9 cellular contexts compared by ENCODE assay signal in the genomic region with DNA sequence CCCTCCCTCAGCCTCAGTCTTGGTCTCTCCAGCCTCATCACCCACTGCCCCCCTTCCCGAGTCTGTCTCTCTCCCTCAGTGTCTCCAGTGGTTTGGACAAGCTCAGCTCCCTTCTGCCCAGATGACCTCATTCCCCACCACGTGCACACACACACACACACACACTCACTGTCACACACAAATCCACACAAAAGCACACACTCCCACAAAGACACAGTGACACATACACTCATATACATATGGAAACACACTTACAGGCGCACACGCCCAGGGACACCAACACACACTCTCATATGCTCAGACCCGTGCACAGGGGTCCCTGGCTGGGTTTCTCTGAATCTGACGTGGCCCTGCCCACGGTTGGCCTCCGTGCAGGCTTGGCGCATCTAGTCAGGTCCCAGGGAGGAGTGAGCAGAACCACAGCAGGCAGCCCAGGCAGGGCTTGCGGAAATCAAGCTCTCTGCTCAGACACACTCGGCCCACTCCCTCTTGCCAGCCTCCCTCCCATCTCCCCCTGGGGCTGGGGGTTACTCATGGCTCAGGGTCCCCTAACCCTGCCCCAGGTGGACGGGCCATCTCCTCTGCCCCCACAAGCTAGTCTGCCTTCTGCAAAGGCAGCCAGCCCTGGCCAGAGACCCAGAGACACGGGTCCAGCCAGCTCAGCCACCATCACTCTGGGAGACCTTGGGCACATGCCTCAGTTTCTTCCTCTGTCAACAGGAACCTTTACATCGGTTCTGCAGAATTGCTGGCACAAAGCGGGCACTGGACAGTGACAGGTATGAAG. TPM values are rescaled to one million over a fixed set of nuclear protein-coding genes. Genes with fewer than 3 reads are reported as not detected.
A peak's percentile ranks its signal among the peaks of the same experiment; 100 is the strongest.
DNase-seq lines count a peak whose midpoint lies in the region; ATAC-seq and TF ChIP-seq lines count a peak whose summit lies in the region.
"Had no signal": no experiment of that assay in that cellular context is flagged by ENCODE, and none has a peak within 500 bp of the region (broad histone marks: within the 10 kb centered on the region; RNA-seq: fewer than 3 reads in every experiment).

No MANE protein-coding gene starts in this region.

- peak overlapping the region; percentile 51 for H2AFZ ChIP-seq in GM23248

- H3K9me3 ChIP-seq in GM23248 (ENCODE audit: low read depth): no peaks in the 10 kb centered on the region
- peaks cover 10% of the 10 kb centered on the region for H3K9me3 ChIP-seq in WERI-Rb-1 (ENCODE audit: severe bottlenecking)
- H3K9me3 ChIP-seq in esophagus squamous epithelium: peaks cover 0 to 16% (median 13%) of the 10 kb centered on the region in 3 donors

- intact Hi-C loops in esophagus squamous epithelium (cut with DNase I): no loop called here

- H3F3A ChIP-seq in GM23248 (ENCODE audit: insufficient read depth): peaks cover 2% of the 10 kb centered on the region; the same call in 1 of the 2 replicates

- no peaks in the 10 kb centered on the region for H3K36me3 ChIP-seq in GM23248 (ENCODE audit: low read depth)
- no peaks in the 10 kb centered on the region for H3K36me3 ChIP-seq in WERI-Rb-1
- H3K36me3 ChIP-seq in esophagus squamous epithelium: no peaks in the 10 kb centered on the region
- H3K36me3 ChIP-seq: transverse colon had no signal

- peak overlapping the region; percentile 17; the same call in 1 of the 2 replicates for H3K9ac ChIP-seq in GM23248

- H3K4me1 ChIP-seq in GM23248 (ENCODE audit: insufficient read depth) (peaks cover 21% of the 10 kb centered on the region), esophagus squamous epithelium (peaks cover 0 to 28% (median 16%) of the 10 kb centered on the region in 3 donors)
- H3K4me1 ChIP-seq: transverse colon had no signal

- H3K27ac ChIP-seq in GM23248 (peak overlapping the region; percentile 24; the same call in 1 of the 2 replicates), WERI-Rb-1 (no peak overlapping the region), esophagus squamous epithelium (no peak overlapping the region)
- H3K27ac ChIP-seq: transverse colon had no signal

- no peak for TF ChIP-seq CTCF in WERI-Rb-1 (IDR thresholded peaks at IDR 0.05; ENCODE audit: low read depth, low read length)
- no peak for TF ChIP-seq CTCF in esophagus squamous epithelium (IDR thresholded peaks at IDR 0.05)

- H3K79me2 ChIP-seq in GM23248 (ENCODE audit: insufficient read depth): no peaks in the 10 kb centered on the region

- H3K4me2 ChIP-seq in GM23248 (ENCODE audit: unreplicated experiment): peak overlapping the region; percentile 30

- no peak for ATAC-seq in HG03139 (IDR thresholded peaks at IDR 0.05; ENCODE audit: unreplicated experiment)

- H3K27me3 ChIP-seq in GM23248 (replicated peaks; ENCODE audit: insufficient read depth): no peaks in the 10 kb centered on the region
- H3K27me3 ChIP-seq in WERI-Rb-1 (ENCODE audit: insufficient read depth, low read depth, severe bottlenecking): no peaks in the 10 kb centered on the region
- peaks cover 0 to 5% (median 0%) of the 10 kb centered on the region in 4 donors for H3K27me3 ChIP-seq in esophagus squamous epithelium
- H3K27me3 ChIP-seq: transverse colon had no signal

- peak; percentile 87 for DNase-seq in GM23248
- peak; percentile 48 for DNase-seq in WERI-Rb-1
- DNase-seq in hepatic stellate cell (ENCODE audit: low spot score): peak; percentile 84
- DNase-seq in retina: peak; percentile 85
- DNase-seq in esophagus squamous epithelium (lab: John Stamatoyannopoulos, UW): no peak
- DNase-seq in NCI-H526 treated with DMSO at 0.1 percent for 48 hours (lab: John Stamatoyannopoulos, UW): no peak
- DNase-seq in ACHN: no peak
- DNase-seq: transverse colon had no signal

- no peaks in the 10 kb centered on the region for H3K9me2 ChIP-seq in GM23248 (ENCODE audit: insufficient read depth)

- no peak overlapping the region for H3K4me3 ChIP-seq in GM23248
- H3K4me3 ChIP-seq in WERI-Rb-1 (ENCODE audit: low read depth, low read length): no peak overlapping the region
- H3K4me3 ChIP-seq in esophagus squamous epithelium: no peak overlapping the region
- H3K4me3 ChIP-seq: transverse colon had no signal

- no peak for TF ChIP-seq POLR2A in esophagus squamous epithelium (IDR thresholded peaks at IDR 0.05)

- H4K20me1 ChIP-seq in GM23248 (ENCODE audit: insufficient read depth): no peaks in the 10 kb centered on the region

- 28 to 38% methylated on average over 15 of the region's 15 CpGs for WGBS in GM23248 (ENCODE audit: low coverage in 1 of 2, low lambda C conversion rate in 2 of 2, missing lambda C conversion rate in 2 of 2), 2 experiments
- WGBS in esophagus squamous epithelium, 2 donors: 52 to 60% methylated on average over 7 to 9 of the region's 15 CpGs

- in situ Hi-C loops in GM23248 (cut with MboI) (no loop called here), ACHN (cut with HindIII; ENCODE audit: low pct_ligation_motif_present, low pct_unique_long_range_greater_than_20kb, low sequenced_read_pairs) (no loop called here)

RNA-seq across cellular contexts. Expression of gene FAM131C, which starts 38.5 kb away (rescaled TPM):
- total RNA-seq in GM23248 (2014; rRNA removed; shearing (Covaris generic)): 0.51 and 0.97 TPM in 2 replicates
- polyA plus RNA-seq in GM23248 (2016; fragmentation: Nextera tagmentation; extraction: Ambion mirVana): 1.3 and 1.8 TPM in 2 replicates
- 1 to 10 TPM in 2 of 4 donors, not detected in 2; 1.6 to 4.5 TPM for total RNA-seq in esophagus squamous epithelium

RNA-seq across cellular contexts. Expression of gene EPHA2, which starts 43.9 kb away (rescaled TPM):
- total RNA-seq in GM23248 (2014; rRNA removed; shearing (Covaris generic)): 20.4 and 21.7 TPM in 2 replicates
- 8.0 and 8.8 TPM in 2 replicates for polyA plus RNA-seq in GM23248 (2016; fragmentation: Nextera tagmentation; extraction: Ambion mirVana)
- total RNA-seq in esophagus squamous epithelium: 100 to 1,000 TPM in 3 of 4 donors, 10 to 100 TPM in 1; 87.5 to 225 (median 137) TPM

Comparison
In these comparisons a context has a peak if more than half of its experiments do, and no peak if none do; other contexts are left out.
1. DNase-seq: peak in GM23248 (single experiment), WERI-Rb-1 (single experiment), hepatic stellate cell (single experiment) and retina (single experiment); none in esophagus squamous epithelium (single experiment), NCI-H526 treated with DMSO at 0.1 percent for 48 hours (single experiment) and ACHN (single experiment).